13 cellular contexts compared by ENCODE assay signal in the genomic region with DNA sequence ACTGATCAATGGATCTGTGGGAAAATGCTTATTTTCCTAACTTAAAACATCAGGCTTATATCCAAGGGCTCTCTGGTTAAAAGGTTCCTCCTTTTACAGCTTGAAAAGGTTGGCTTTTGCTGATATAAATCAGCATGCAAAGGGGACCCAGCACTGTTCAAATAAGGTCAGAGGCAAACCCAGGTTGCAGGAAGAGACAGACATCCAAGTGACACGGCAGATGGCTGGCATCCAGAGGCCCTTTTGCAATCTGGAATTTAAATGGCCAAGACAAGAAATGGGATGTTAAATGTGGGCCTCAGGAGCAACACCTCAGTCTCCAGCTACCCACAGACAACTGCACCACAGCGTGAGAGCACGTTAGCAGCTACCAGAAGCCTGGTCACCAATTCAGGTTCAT. TPM values are rescaled to one million over a fixed set of nuclear protein-coding genes. Genes with fewer than 3 reads are reported as not detected.
A peak's percentile ranks its signal among the peaks of the same experiment; 100 is the strongest.
DNase-seq lines count a peak whose midpoint lies in the region; ATAC-seq and TF ChIP-seq lines count a peak whose summit lies in the region.
"Had no signal": no experiment of that assay in that cellular context is flagged by ENCODE, and none has a peak within 500 bp of the region (broad histone marks: within the 10 kb centered on the region; RNA-seq: fewer than 3 reads in every experiment).

No MANE protein-coding gene starts in this region.

- ATAC-seq in gastrocnemius medialis (peak; percentile 6 to 34), HG03159 (IDR thresholded peaks at IDR 0.05; ENCODE audit: unreplicated experiment) (no peak)
- ATAC-seq: upper lobe of right lung had no signal

- H3K27ac ChIP-seq in gastrocnemius medialis, result peak overlapping the region; percentile 88 to 93 (median 91)
- H3K27ac ChIP-seq: BLaER1 treated with 17β-estradiol and CSF1 and Interleukin-3, amounts not matched to agents 10 nM and 100 nM; upper lobe of right lung had no signal

- H3K27ac Mint-ChIP-seq in chondrocyte (ENCODE audit: unreplicated experiment) (no peak overlapping the region), endothelial cell (ENCODE audit: unreplicated experiment) (no peak overlapping the region)

- H4K20me1 ChIP-seq in Loucy (ENCODE audit: insufficient read depth, low read length, poor library complexity, severe bottlenecking), result no peaks in the 10 kb centered on the region

- no peak overlapping the region for H2AFZ ChIP-seq in Loucy (ENCODE audit: low read length)

- H3K9ac ChIP-seq in Loucy (ENCODE audit: low read depth, low read length, poor library complexity, severe bottlenecking), result peak overlapping the region; percentile 70
- H3K9ac ChIP-seq: BLaER1 treated with 17β-estradiol and CSF1 and Interleukin-3, amounts not matched to agents 10 nM and 100 nM had no signal

- H3K79me2 ChIP-seq in Loucy (ENCODE audit: insufficient read depth, low read length), result peaks cover 75% of the 10 kb centered on the region

- H3K4me1 Mint-ChIP-seq in chondrocyte (ENCODE audit: low read depth), result peaks cover 56% of the 10 kb centered on the region
- peaks cover 73% of the 10 kb centered on the region for H3K4me1 Mint-ChIP-seq in endothelial cell (ENCODE audit: unreplicated experiment)

- in situ Hi-C loops in gastrocnemius medialis (cut with MboI; ENCODE audit: low sequenced_read_pairs in 4 of 4), result no loop called here

- H3K9me3 Mint-ChIP-seq in chondrocyte (ENCODE audit: low read depth) (no peaks in the 10 kb centered on the region), endothelial cell (ENCODE audit: unreplicated experiment) (no peaks in the 10 kb centered on the region)

- peak overlapping the region; percentile 84 for H3K4me2 ChIP-seq in Loucy (ENCODE audit: low read depth, low read length, poor library complexity, severe bottlenecking)

- H3K27me3 ChIP-seq in Loucy (ENCODE audit: insufficient read depth, low read length, poor library complexity, severe bottlenecking), result no peaks in the 10 kb centered on the region
- no peaks in the 10 kb centered on the region for H3K27me3 ChIP-seq in gastrocnemius medialis
- H3K27me3 ChIP-seq: upper lobe of right lung had no signal

- H3K36me3 ChIP-seq in Loucy (ENCODE audit: insufficient read depth, low read length), result no peaks in the 10 kb centered on the region
- H3K36me3 ChIP-seq in gastrocnemius medialis, result no peaks in the 10 kb centered on the region
- H3K36me3 ChIP-seq: prostate gland had no signal

- peaks cover 20% of the 10 kb centered on the region for H3F3A ChIP-seq in Loucy (ENCODE audit: low read depth)

- H3K36me3 Mint-ChIP-seq in chondrocyte (ENCODE audit: low read depth) (peaks cover 4% of the 10 kb centered on the region), endothelial cell (ENCODE audit: low read depth, unreplicated experiment) (peaks cover 19% of the 10 kb centered on the region)

- peak overlapping the region; percentile 76 for H3K4me3 ChIP-seq in Loucy (ENCODE audit: low read length, poor library complexity, severe bottlenecking)
- H3K4me3 ChIP-seq in gastrocnemius medialis, result peak overlapping the region in 1 of 4 donors; percentile 10
- H3K4me3 ChIP-seq: BLaER1 treated with 17β-estradiol and CSF1 and Interleukin-3, amounts not matched to agents 10 nM and 100 nM; prostate gland; upper lobe of right lung had no signal

- intact Hi-C loops in gastrocnemius medialis (cut with DNase I; ENCODE audit: low total_unique reads), result loop anchor here (5.0 kb wide), 1 partner anchor 224 kb away; no protein-coding TSS in a partner anchor

- no peaks in the 10 kb centered on the region for H3K9me2 ChIP-seq in Loucy (replicated peaks; ENCODE audit: low read depth, low read length)

- peak in 1 of 2 donors; percentile 22 for TF ChIP-seq POLR2A in gastrocnemius medialis (IDR thresholded peaks at IDR 0.05)

- H3K4me1 ChIP-seq in Loucy (ENCODE audit: insufficient read depth, low read length, poor library complexity, severe bottlenecking), result peaks cover 81% of the 10 kb centered on the region
- H3K4me1 ChIP-seq in gastrocnemius medialis, result peaks cover 87 to 89% of the 10 kb centered on the region in 2 donors
- H3K4me1 ChIP-seq: prostate gland had no signal

- H3K27me3 Mint-ChIP-seq in chondrocyte (ENCODE audit: low read depth) (no peaks in the 10 kb centered on the region), endothelial cell (ENCODE audit: unreplicated experiment) (peaks cover 4% of the 10 kb centered on the region)

- TF ChIP-seq CTCF in Loucy (conservative IDR thresholded peaks at IDR 0.05; ENCODE audit: low read length) (no peak), gastrocnemius medialis (IDR thresholded peaks at IDR 0.05 in 4 of 5, conservative IDR thresholded peaks at IDR 0.05 in 1 of 5) (no peak), chondrocyte (IDR thresholded peaks at IDR 0.05) (no peak), endothelial cell (IDR thresholded peaks at IDR 0.05; ENCODE audit: unreplicated experiment) (no peak)

- H3K9me3 ChIP-seq in Loucy (ENCODE audit: insufficient read depth, low read depth, low read length) (no peaks in the 10 kb centered on the region), gastrocnemius medialis (no peaks in the 10 kb centered on the region)
- H3K9me3 ChIP-seq: BLaER1 treated with 17β-estradiol and CSF1 and Interleukin-3, amounts not matched to agents 10 nM and 100 nM; prostate gland; upper lobe of right lung had no signal

- H3K4me3 Mint-ChIP-seq in chondrocyte (ENCODE audit: unreplicated experiment), result no peak overlapping the region
- no peak overlapping the region for H3K4me3 Mint-ChIP-seq in endothelial cell (ENCODE audit: unreplicated experiment)

- peak; percentile 22 for DNase-seq in DMS 273 treated with DMSO at 0.1 percent for 48 hours (lab: John Stamatoyannopoulos, UW)
- peak; percentile 66 for DNase-seq in islet precursor cell
- peak; percentile 48 to 85 for DNase-seq in gastrocnemius medialis
- DNase-seq in DMS79 treated with DMSO at 0.1 percent for 48 hours (lab: John Stamatoyannopoulos, UW), result no peak
- no peak for DNase-seq in chondrocyte (ENCODE audit: low spot score)
- no peak for DNase-seq in endothelial cell (ENCODE audit: low spot score)
- DNase-seq: activated CD4-positive, alpha-beta T cell treated with anti-CD3 and anti-CD28 coated beads, Interleukin-2, amount 50 U/mL, for 4 hours; midbrain; upper lobe of right lung had no signal

RNA-seq across cellular contexts. Expression of a gene that starts 6.3 kb away (rescaled TPM):
- total RNA-seq in gastrocnemius medialis (100 to 1,000 TPM in 2 of 4 donors, 10 to 100 TPM in 2; 31.5 to 111 (median 75.5) TPM), chondrocyte (12.2 to 13.5 TPM (median 13.3 TPM) in 3 replicates), endothelial cell (ENCODE audit: unreplicated experiment) (41.1 TPM)

Comparison
In these comparisons a context has a peak if more than half of its experiments do, and no peak if none do; other contexts are left out.
1. DNase-seq: peak in DMS 273 treated with DMSO at 0.1 percent for 48 hours (single experiment), islet precursor cell (single experiment) and gastrocnemius medialis (2 of 2); none in DMS79 treated with DMSO at 0.1 percent for 48 hours (single experiment), chondrocyte (single experiment) and endothelial cell (single experiment).